In the genomic region with DNA sequence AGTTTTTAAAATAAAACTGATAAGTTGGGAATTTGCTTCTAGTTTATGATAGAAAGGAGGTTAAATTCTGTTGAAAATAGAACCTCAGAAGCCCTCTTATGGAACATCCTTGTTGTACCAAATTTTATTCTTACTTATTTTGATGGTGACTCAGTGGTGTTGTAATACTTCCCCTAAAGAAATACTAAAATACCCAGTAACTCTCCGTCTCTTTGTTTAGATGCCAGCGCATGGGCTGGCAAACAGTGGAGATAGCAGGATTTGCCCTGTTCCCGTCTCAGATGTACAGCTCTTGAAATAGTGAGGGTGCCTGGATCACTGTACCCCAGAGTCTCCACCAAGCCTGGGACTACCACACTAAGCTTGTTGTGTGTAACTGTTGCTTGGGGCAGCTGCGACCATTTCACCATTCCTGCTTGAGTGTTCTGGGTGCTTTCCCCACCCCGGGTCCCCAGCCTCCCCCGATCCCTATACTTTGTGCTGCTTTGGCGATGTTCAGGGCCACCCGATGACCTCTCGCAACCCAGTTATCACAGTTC, we compare ENCODE assay signal across 23 cellular contexts.
A peak's percentile ranks its signal among the peaks of the same experiment; 100 is the strongest.
DNase-seq lines count a peak whose midpoint lies in the region; ATAC-seq and TF ChIP-seq lines count a peak whose summit lies in the region.
"Had no signal": no experiment of that assay in that cellular context is flagged by ENCODE, and none has a peak within 500 bp of the region (broad histone marks: within the 10 kb centered on the region; RNA-seq: fewer than 3 reads in every experiment).

No MANE protein-coding gene starts in this region.

- no peaks in the 10 kb centered on the region for H3K9me3 Mint-ChIP-seq in chondrocyte (ENCODE audit: low read depth)
- H3K9me3 Mint-ChIP-seq: activated B cell treated with CpG ODN at 0.5 μM for 24 hours, naive B cell had no signal

- TF ChIP-seq CTCF in heart right ventricle (IDR thresholded peaks at IDR 0.05) (no peak), chondrocyte (IDR thresholded peaks at IDR 0.05) (no peak), tibial artery (IDR thresholded peaks at IDR 0.05) (no peak), left lung (IDR thresholded peaks at IDR 0.05) (no peak)

- WGBS in heart right ventricle, 2 donors, result 88 to 89% methylated on average over 9 of the region's 9 CpGs

- H3K4me3 Mint-ChIP-seq in chondrocyte (ENCODE audit: unreplicated experiment), result no peak overlapping the region
- H3K4me3 Mint-ChIP-seq: activated B cell treated with CpG ODN at 0.5 μM for 24 hours; activated CD8-positive, alpha-beta T cell treated with anti-CD3 and anti-CD28 coated beads, Interleukin-2, amount 10 ng/mL, durations not matched to agents 7 days and 5 days; activated naive CD8-positive, alpha-beta T cell treated with anti-CD3 and anti-CD28 coated beads for 36 hours; CD4-positive, CD25-positive, alpha-beta regulatory T cell; naive B cell; stimulated activated naive CD8-positive, alpha-beta T cell treated with anti-CD3 and anti-CD28 coated beads, Interleukin-15, Interleukin-2, amounts not matched to agents 100 ng/mL and 50 ng/mL, for 24 hours; T-helper 2 cell treated with Interferon-gamma antibody and Interleukin-4, amounts not matched to agents 5 μg/mL and 100 μg/mL, for 36 hours had no signal

- peaks cover 4 to 52% (median 37%) of the 10 kb centered on the region in 9 donors for H3K4me1 ChIP-seq in heart right ventricle
- H3K4me1 ChIP-seq in tibial artery, result peaks cover 0 to 40% (median 26%) of the 10 kb centered on the region in 4 donors
- no peaks in the 10 kb centered on the region for H3K4me1 ChIP-seq in left lung

- intact Hi-C loops in heart right ventricle (cut with DNase I), result no loop called here
- intact Hi-C loops in left cardiac atrium (cut with DNase I), result no loop called here
- intact Hi-C loops in tibial artery (cut with DNase I; ENCODE audit: low total_unique reads), result no loop called here
- intact Hi-C loops in left lung (cut with DNase I), result no loop called here

- H3K4me1 Mint-ChIP-seq in chondrocyte (ENCODE audit: low read depth), result peaks cover 52% of the 10 kb centered on the region

- H3K27me3 Mint-ChIP-seq in chondrocyte (ENCODE audit: low read depth), result no peaks in the 10 kb centered on the region
- H3K27me3 Mint-ChIP-seq: activated B cell treated with CpG ODN at 0.5 μM for 24 hours; activated naive CD8-positive, alpha-beta T cell treated with anti-CD3 and anti-CD28 coated beads for 36 hours; CD4-positive, CD25-positive, alpha-beta regulatory T cell; naive B cell; stimulated activated naive CD8-positive, alpha-beta T cell treated with anti-CD3 and anti-CD28 coated beads, Interleukin-15, Interleukin-2, amounts not matched to agents 100 ng/mL and 50 ng/mL, for 24 hours had no signal

- H3K27me3 ChIP-seq in heart right ventricle (no peaks in the 10 kb centered on the region), tibial artery (no peaks in the 10 kb centered on the region), left lung (no peaks in the 10 kb centered on the region)

- H3K27ac Mint-ChIP-seq in chondrocyte (ENCODE audit: unreplicated experiment), result peak overlapping the region; percentile 89
- H3K27ac Mint-ChIP-seq: activated B cell treated with CpG ODN at 0.5 μM for 24 hours; activated CD8-positive, alpha-beta T cell treated with anti-CD3 and anti-CD28 coated beads, Interleukin-2, amount 10 ng/mL, durations not matched to agents 7 days and 5 days; activated naive CD8-positive, alpha-beta T cell treated with anti-CD3 and anti-CD28 coated beads for 36 hours; stimulated activated naive CD8-positive, alpha-beta T cell treated with anti-CD3 and anti-CD28 coated beads, Interleukin-15, Interleukin-2, amounts not matched to agents 100 ng/mL and 50 ng/mL, for 24 hours; T-helper 2 cell treated with Interferon-gamma antibody and Interleukin-4, amounts not matched to agents 5 μg/mL and 100 μg/mL, for 36 hours had no signal

- ATAC-seq in heart right ventricle, result peak in 1 of 8 donors; percentile 8
- ATAC-seq in left cardiac atrium, result no peak
- ATAC-seq in left lung, result no peak
- ATAC-seq: activated CD8-positive, alpha-beta T cell treated with anti-CD3 and anti-CD28 coated beads, Interleukin-2, amount 10 ng/mL, durations not matched to agents 7 days and 5 days had no signal

- H3K27ac ChIP-seq in heart right ventricle (peak overlapping the region in 8 of 10 donors; percentile 30 to 79 (median 54)), tibial artery (peak overlapping the region; percentile 11 to 22), left lung (no peak overlapping the region)
- H3K27ac ChIP-seq: lower lobe of right lung had no signal

- peaks cover 0 to 92% (median 11%) of the 10 kb centered on the region in 9 donors for H3K36me3 ChIP-seq in heart right ventricle
- H3K36me3 ChIP-seq in tibial artery, result peaks cover 12 to 43% (median 36%) of the 10 kb centered on the region in 3 donors
- peaks cover 4 to 68% of the 10 kb centered on the region in 2 donors for H3K36me3 ChIP-seq in left lung

- no peak for DNase-seq in heart right ventricle
- no peak for DNase-seq in left cardiac atrium
- DNase-seq in chondrocyte (ENCODE audit: low spot score), result no peak
- DNase-seq in iris pigment epithelial cell (ENCODE audit: low read depth), result peak; percentile 42
- no peak for DNase-seq in tibial artery
- DNase-seq in NCI-H2107 treated with DMSO at 0.1 percent for 48 hours (lab: John Stamatoyannopoulos, UW; ENCODE audit: unreplicated experiment), result no peak
- DNase-seq in activated CD4-positive, alpha-beta T cell treated with anti-CD3 and anti-CD28 coated beads, Interleukin-2, amount 50 U/mL, for 1 hour, result no peak
- DNase-seq in left lung, result no peak
- DNase-seq: activated B cell treated with CpG ODN at 0.5 μM for 24 hours; activated CD8-positive, alpha-beta T cell treated with anti-CD3 and anti-CD28 coated beads, Interleukin-2, amount 10 ng/mL, durations not matched to agents 7 days and 5 days; activated naive CD8-positive, alpha-beta T cell treated with anti-CD3 and anti-CD28 coated beads for 36 hours; CD4-positive, CD25-positive, alpha-beta regulatory T cell; DMS153; HCEC 1CT; lower lobe of right lung; MV-4-11; naive B cell; NCI-H1694 treated with DMSO at 0.1 percent for 48 hours; NCI-H345; stimulated activated CD4-positive, alpha-beta T cell treated with anti-CD3 and anti-CD28 coated beads, Interleukin-2, amount 100 ng/mL, for 48 hours had no signal

- peaks cover 32% of the 10 kb centered on the region for H3K36me3 Mint-ChIP-seq in chondrocyte (ENCODE audit: low read depth)

- H3K4me3 ChIP-seq in heart right ventricle, result no peak overlapping the region
- no peak overlapping the region for H3K4me3 ChIP-seq in tibial artery
- H3K4me3 ChIP-seq in left lung, result no peak overlapping the region
- H3K4me3 ChIP-seq: lower lobe of right lung, skin epidermis had no signal

- peaks cover 0 to 4% (median 0%) of the 10 kb centered on the region in 11 donors for H3K9me3 ChIP-seq in heart right ventricle
- no peaks in the 10 kb centered on the region for H3K9me3 ChIP-seq in tibial artery
- no peaks in the 10 kb centered on the region for H3K9me3 ChIP-seq in left lung
- H3K9me3 ChIP-seq: lower lobe of right lung had no signal

Comparison
In these comparisons a context has a peak if more than half of its experiments do, and no peak if none do; other contexts are left out.
1. H3K27ac ChIP-seq: peak in heart right ventricle (8 of 10) and tibial artery (2 of 2); none in left lung (0 of 2).